Comparison of ENCODE assay signal across 7 cellular contexts in genomic region chr9:36656842-36657241, GRCh38.
"Had no signal": no experiment of that assay in that cellular context is flagged by ENCODE, and none has a peak within 500 bp of the region (broad histone marks: within the 10 kb centered on the region; RNA-seq: fewer than 3 reads in every experiment).

No MANE protein-coding gene starts in this region.

- DNase-seq: GM23248, GOT3, H7, KBM-7 had no signal

- H3K4me1 ChIP-seq: HAP-1 had no signal

- ATAC-seq: HCT116 had no signal

- H3K9me3 ChIP-seq: HAP-1 had no signal

- H3K4me3 ChIP-seq: GM23248, HAP-1 had no signal

- H3K27ac ChIP-seq: GM23248, KMS-11 had no signal
